2 cellular contexts compared by ENCODE assay signal in genomic region chr2:109265369-109265768, GRCh38.
TF ChIP-seq lines count a peak whose summit lies in the region.

No MANE protein-coding gene starts in this region.

TF ChIP-seq in SK-N-SH, 30 proteins besides CTCF, POLR2A, EP300 and RAD21 (continued from another document):
- TF ChIP-seq ELF1 (IDR thresholded peaks at IDR 0.05) (no peak), POLR2AphosphoS5 (IDR thresholded peaks at IDR 0.05; ENCODE audit: low read depth, low read length) (no peak), MEF2A (IDR thresholded peaks at IDR 0.05; ENCODE audit: borderline replicate concordance, low read depth) (no peak), PBX3 (IDR thresholded peaks at IDR 0.05) (no peak), RCOR1 (IDR thresholded peaks at IDR 0.05; ENCODE audit: low read length) (no peak), NFIC (IDR thresholded peaks at IDR 0.05; ENCODE audit: borderline replicate concordance) (no peak), YY1 (IDR thresholded peaks at IDR 0.05; ENCODE audit: low read depth) (no peak), USF1 (IDR thresholded peaks at IDR 0.05; ENCODE audit: borderline replicate concordance, low read depth) (no peak), USF2 (IDR thresholded peaks at IDR 0.05; ENCODE audit: borderline replicate concordance, low read depth, low read length) (no peak), IRF3 (IDR thresholded peaks at IDR 0.05; ENCODE audit: low read depth, low read length) (no peak), GABPA (IDR thresholded peaks at IDR 0.05; ENCODE audit: low read depth) (no peak), SMC3 (IDR thresholded peaks at IDR 0.05; ENCODE audit: low read depth, low read length) (no peak), REST (IDR thresholded peaks at IDR 0.05; ENCODE audit: low read depth, low read length) (no peak), JUND (IDR thresholded peaks at IDR 0.05) (no peak), TEAD4 (IDR thresholded peaks at IDR 0.05; ENCODE audit: borderline replicate concordance, insufficient read depth) (no peak), EZH2phosphoT487 (IDR thresholded peaks at IDR 0.05; ENCODE audit: borderline replicate concordance, low read depth) (no peak), TCF12 (IDR thresholded peaks at IDR 0.05) (no peak), FOXJ3 (CRISPR knock-in tag; IDR thresholded peaks at IDR 0.05) (no peak)

TF ChIP-seq in SK-N-SH treated with all-trans-retinoic acid at 6 μM for 48 hours, 23 proteins besides CTCF, POLR2A, EP300 and RAD21 (continued from another document):
- TF ChIP-seq CREB5 (CRISPR knock-in tag; IDR thresholded peaks at IDR 0.05; ENCODE audit: low read depth) (no peak), ZC3H10 (CRISPR knock-in tag; IDR thresholded peaks at IDR 0.05) (no peak), TCF4 (CRISPR knock-in tag; IDR thresholded peaks at IDR 0.05; ENCODE audit: borderline replicate concordance) (no peak), GLIS3 (CRISPR knock-in tag; IDR thresholded peaks at IDR 0.05) (no peak), TSHZ2 (CRISPR knock-in tag; IDR thresholded peaks at IDR 0.05) (no peak), PPARA (CRISPR knock-in tag; IDR thresholded peaks at IDR 0.05; ENCODE audit: borderline replicate concordance) (no peak)
